ENCODE assay signal across 8 cellular contexts in the genomic region with DNA sequence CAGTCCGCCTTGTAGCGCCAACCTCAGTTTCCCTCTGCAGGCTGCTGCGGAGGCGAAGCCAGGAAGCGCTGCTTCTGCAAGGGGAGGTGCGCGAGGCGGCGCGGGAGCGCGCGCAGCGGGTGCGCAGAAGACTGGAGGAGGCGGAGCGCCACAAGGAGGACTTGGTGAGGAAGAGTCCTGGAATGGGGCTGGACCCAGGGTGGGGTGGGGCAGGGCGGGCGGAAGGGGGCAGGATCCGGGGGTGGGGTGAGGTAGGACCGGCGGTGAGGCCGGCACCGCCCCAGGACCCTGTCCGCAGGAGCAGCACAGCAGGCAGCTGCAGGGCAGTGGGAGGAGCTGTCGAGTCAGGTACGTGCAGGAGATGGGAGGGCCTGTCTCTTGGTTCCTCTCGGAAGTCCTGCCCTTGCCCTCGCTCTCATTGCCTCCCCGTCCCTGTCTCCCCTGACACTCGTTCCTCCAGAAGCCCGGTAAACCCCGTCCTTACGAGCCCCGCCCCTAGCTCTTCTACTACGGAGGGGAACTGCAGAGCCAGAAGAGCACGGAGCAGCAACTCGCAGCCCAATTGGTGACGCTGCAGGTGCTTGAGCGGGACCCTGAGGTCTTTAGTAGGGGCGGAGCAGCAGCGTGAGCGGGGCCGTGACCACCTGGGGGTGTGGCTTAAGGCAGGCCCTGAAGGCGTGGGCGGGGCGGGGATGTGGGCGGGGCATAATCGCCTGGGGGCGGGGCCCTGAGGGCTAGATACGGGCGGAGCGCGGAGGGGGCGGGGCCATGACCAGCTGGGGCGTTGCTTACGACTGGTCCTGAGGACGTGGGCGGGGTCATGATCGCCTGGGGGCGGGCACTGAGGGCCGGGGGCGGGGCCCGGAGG.
DNase-seq lines count a peak whose midpoint lies in the region; FAIRE-seq and TF ChIP-seq lines count a peak whose summit lies in the region.
"Not testable (repeated sequence)": the region's sequence is repeated elsewhere in the genome, so short reads cannot be mapped to it uniquely, and the experiment has no call there.

No MANE protein-coding gene starts in this region.

- peaks cover 14% of the 10 kb centered on the region for H3K27me3 Mint-ChIP-seq in activated T-helper 2 cell treated with anti-CD3 and anti-CD28 coated beads, Interferon-gamma antibody, Interleukin-2, Interleukin-4, amounts not matched to agents 10 μg/mL and 5 μg/mL and 100 μg/mL, durations not matched to agents 14 hours and 24 hours and 36 hours (ENCODE audit: low read depth)
- peaks cover 12% of the 10 kb centered on the region for H3K27me3 Mint-ChIP-seq in stimulated activated naive CD8-positive, alpha-beta T cell treated with anti-CD3 and anti-CD28 coated beads, Interleukin-15, Interleukin-2, amounts not matched to agents 100 ng/mL and 50 ng/mL, for 24 hours

- H3K27ac Mint-ChIP-seq in activated T-helper 2 cell treated with anti-CD3 and anti-CD28 coated beads, Interferon-gamma antibody, Interleukin-2, Interleukin-4, amounts not matched to agents 10 μg/mL and 5 μg/mL and 100 μg/mL, durations not matched to agents 14 hours and 24 hours and 36 hours = peak overlapping the region; percentile 95
- H3K27ac Mint-ChIP-seq in stimulated activated naive CD8-positive, alpha-beta T cell treated with anti-CD3 and anti-CD28 coated beads, Interleukin-15, Interleukin-2, amounts not matched to agents 100 ng/mL and 50 ng/mL, for 24 hours = peak overlapping the region; percentile 93

- H3K9me3 ChIP-seq in neural cell (ENCODE audit: low read length) = not testable (repeated sequence)

- not testable (repeated sequence) for TF ChIP-seq EP300 in neural cell (conservative IDR thresholded peaks at IDR 0.05; ENCODE audit: poor library complexity, severe bottlenecking)

- not testable (repeated sequence) for TF ChIP-seq RAD21 in neural cell (conservative IDR thresholded peaks at IDR 0.05)

- not testable (repeated sequence) for H3F3A ChIP-seq in neural cell (ENCODE audit: insufficient read depth, low read length, poor library complexity, severe bottlenecking)

- not testable (repeated sequence) for TF ChIP-seq POLR2A in H54 (IDR thresholded peaks at IDR 0.05; ENCODE audit: low read depth, low read length)

- DNase-seq in EL (peak; percentile 90), H54 (ENCODE audit: insufficient read length, low spot score) (peak; percentile 60), LoVo (ENCODE audit: low spot score) (peak; percentile 95), RPMI8226 (peak; percentile 81), fibroblast of the conjunctiva (ENCODE audit: low read depth) (peak; percentile 90)
- peak; percentile 89 for DNase-seq in activated T-helper 2 cell treated with anti-CD3 and anti-CD28 coated beads, Interferon-gamma antibody, Interleukin-2, Interleukin-4, amounts not matched to agents 10 μg/mL and 5 μg/mL and 100 μg/mL, durations not matched to agents 14 hours and 24 hours and 36 hours (ENCODE audit: low spot score)

- not testable (repeated sequence) for H3K9me3 Mint-ChIP-seq in activated T-helper 2 cell treated with anti-CD3 and anti-CD28 coated beads, Interferon-gamma antibody, Interleukin-2, Interleukin-4, amounts not matched to agents 10 μg/mL and 5 μg/mL and 100 μg/mL, durations not matched to agents 14 hours and 24 hours and 36 hours; stimulated activated naive CD8-positive, alpha-beta T cell treated with anti-CD3 and anti-CD28 coated beads, Interleukin-15, Interleukin-2, amounts not matched to agents 100 ng/mL and 50 ng/mL, for 24 hours

- not testable (repeated sequence) for H3K4me1 Mint-ChIP-seq in activated T-helper 2 cell treated with anti-CD3 and anti-CD28 coated beads, Interferon-gamma antibody, Interleukin-2, Interleukin-4, amounts not matched to agents 10 μg/mL and 5 μg/mL and 100 μg/mL, durations not matched to agents 14 hours and 24 hours and 36 hours (ENCODE audit: low read depth)
- peaks cover 12% of the 10 kb centered on the region for H3K4me1 Mint-ChIP-seq in stimulated activated naive CD8-positive, alpha-beta T cell treated with anti-CD3 and anti-CD28 coated beads, Interleukin-15, Interleukin-2, amounts not matched to agents 100 ng/mL and 50 ng/mL, for 24 hours (ENCODE audit: low read depth)

- H3K36me3 ChIP-seq in neural cell (ENCODE audit: insufficient read depth, low read length) = not testable (repeated sequence)

- peak; percentile 43 for FAIRE-seq in H54 (lab: Jason Lieb, UNC)

- peak overlapping the region; percentile 56 for H3K9ac ChIP-seq in neural cell (ENCODE audit: low read length)

- not testable (repeated sequence) for H3K27me3 ChIP-seq in neural cell (ENCODE audit: insufficient read depth, low read depth, low read length)

- not testable (repeated sequence) for H3K4me2 ChIP-seq in neural cell (ENCODE audit: low read length)

- not testable (repeated sequence) for TF ChIP-seq CTCF in neural cell (IDR thresholded peaks at IDR 0.05; ENCODE audit: poor library complexity, severe bottlenecking)

- not testable (repeated sequence) for H3K79me2 ChIP-seq in neural cell (replicated peaks; ENCODE audit: insufficient read depth, low read length)

- peak overlapping the region; percentile 91 for H3K4me3 Mint-ChIP-seq in activated T-helper 2 cell treated with anti-CD3 and anti-CD28 coated beads, Interferon-gamma antibody, Interleukin-2, Interleukin-4, amounts not matched to agents 10 μg/mL and 5 μg/mL and 100 μg/mL, durations not matched to agents 14 hours and 24 hours and 36 hours (ENCODE audit: low read depth)
- peak overlapping the region; percentile 91 for H3K4me3 Mint-ChIP-seq in stimulated activated naive CD8-positive, alpha-beta T cell treated with anti-CD3 and anti-CD28 coated beads, Interleukin-15, Interleukin-2, amounts not matched to agents 100 ng/mL and 50 ng/mL, for 24 hours

- H4K20me1 ChIP-seq in neural cell (ENCODE audit: insufficient read depth) = not testable (repeated sequence)

- not testable (repeated sequence) for H2AFZ ChIP-seq in neural cell (ENCODE audit: low read depth, low read length)

- not testable (repeated sequence) for H3K9me2 ChIP-seq in neural cell (ENCODE audit: insufficient read depth, low read length)

- H3K4me3 ChIP-seq in neural cell (ENCODE audit: low read length) = peak overlapping the region; percentile 66

- H3K36me3 Mint-ChIP-seq in activated T-helper 2 cell treated with anti-CD3 and anti-CD28 coated beads, Interferon-gamma antibody, Interleukin-2, Interleukin-4, amounts not matched to agents 10 μg/mL and 5 μg/mL and 100 μg/mL, durations not matched to agents 14 hours and 24 hours and 36 hours (ENCODE audit: low read depth); stimulated activated naive CD8-positive, alpha-beta T cell treated with anti-CD3 and anti-CD28 coated beads, Interleukin-15, Interleukin-2, amounts not matched to agents 100 ng/mL and 50 ng/mL, for 24 hours (ENCODE audit: low read depth): not testable (repeated sequence)

- intact Hi-C loops in activated T-helper 2 cell treated with anti-CD3 and anti-CD28 coated beads, Interferon-gamma antibody, Interleukin-2, Interleukin-4, amounts not matched to agents 10 μg/mL and 5 μg/mL and 100 μg/mL, durations not matched to agents 14 hours and 24 hours and 36 hours (cut with micrococcal nuclease) = loop anchor here (2.0 kb wide), 1 partner anchor 78 kb away; no protein-coding TSS in a partner anchor

- peak overlapping the region; percentile 71 for H3K27ac ChIP-seq in neural cell (ENCODE audit: low read length)

TF ChIP-seq in neural cell, 6 proteins besides CTCF, POLR2A, EP300 and RAD21:
- peak; percentile 66 for TF ChIP-seq POLR2AphosphoS5 (IDR thresholded peaks at IDR 0.05)
- peak; percentile 21 for TF ChIP-seq MXI1 (conservative IDR thresholded peaks at IDR 0.05; ENCODE audit: poor library complexity, severe bottlenecking)

Comparison
In these comparisons a context has a peak if more than half of its experiments do, and no peak if none do; other contexts are left out.
1. Peak in every context shown above with its lines: DNase-seq, H3K4me3 ChIP-seq and H3K27ac ChIP-seq.